Comparison of ENCODE assay signal across 8 cellular contexts in the genomic region with DNA sequence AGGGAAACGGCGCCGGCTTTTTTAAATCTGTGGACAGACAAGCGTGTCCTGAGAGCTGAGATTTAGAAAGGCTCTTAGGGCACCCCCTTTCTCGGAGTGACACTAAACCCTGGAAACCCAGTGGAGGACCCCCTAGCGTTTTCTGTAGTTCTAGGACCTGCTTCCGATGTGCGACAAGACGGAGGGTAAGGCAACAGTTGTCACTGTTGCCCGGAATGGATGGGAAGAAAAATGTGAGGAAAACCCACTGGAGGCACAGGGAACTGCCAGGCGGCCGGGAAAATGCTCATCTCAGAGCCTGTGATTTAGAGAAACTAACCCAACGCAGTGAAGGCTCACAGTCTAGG. TPM values are rescaled to one million over a fixed set of nuclear protein-coding genes. Genes with fewer than 3 reads are reported as not detected.
DNase-seq lines count a peak whose midpoint lies in the region; ATAC-seq and TF ChIP-seq lines count a peak whose summit lies in the region.

No MANE protein-coding gene starts in this region.

- H3K9me3 ChIP-seq in testis: no peaks in the 10 kb centered on the region

- WGBS in testis, 2 donors: 0 to 1% methylated on average over 13 of the region's 13 CpGs

- H3K4me1 Mint-ChIP-seq in activated T-cell treated with anti-CD3 and anti-CD28 coated beads, Interleukin-2, amount 50 U/mL, for 24 hours (ENCODE audit: low read depth): peaks cover 75% of the 10 kb centered on the region

- peak overlapping the region; percentile 73 to 94 for H3K4me3 ChIP-seq in testis

- no peaks in the 10 kb centered on the region for H3K27me3 Mint-ChIP-seq in activated T-cell treated with anti-CD3 and anti-CD28 coated beads, Interleukin-2, amount 50 U/mL, for 24 hours

- intact Hi-C loops in testis (cut with DNase I; ENCODE audit: low total_unique reads): no loop called here

- TF ChIP-seq POLR2A in testis (IDR thresholded peaks at IDR 0.05): no peak

- DNase-seq in activated T-cell treated with anti-CD3 and anti-CD28 coated beads, Interleukin-2, amount 50 U/mL, for 24 hours: no peak
- no peak for DNase-seq in activated T-cell treated with anti-CD3 and anti-CD28 coated beads, Interleukin-2, amount 50 U/mL, for 48 hours
- peak; percentile 57 for DNase-seq in NCI-H1694 treated with DMSO at 0.1 percent for 48 hours (lab: John Stamatoyannopoulos, UW)
- peak; percentile 32 for DNase-seq in amniotic epithelial cell (ENCODE audit: low read depth)
- peak; percentile 30 for DNase-seq in kidney glomerular epithelial cell (lab: John Stamatoyannopoulos, UW)
- no peak for DNase-seq in testis

- H3K4me1 ChIP-seq in testis: peaks cover 18% of the 10 kb centered on the region

- H3K9me3 Mint-ChIP-seq in activated T-cell treated with anti-CD3 and anti-CD28 coated beads, Interleukin-2, amount 50 U/mL, for 24 hours: no peaks in the 10 kb centered on the region

- peak overlapping the region; percentile 78 for H3K4me3 Mint-ChIP-seq in activated T-cell treated with anti-CD3 and anti-CD28 coated beads, Interleukin-2, amount 50 U/mL, for 24 hours

- TF ChIP-seq CTCF in testis (IDR thresholded peaks at IDR 0.05): peak in 1 of 3 experiments; percentile 31

- H3K36me3 ChIP-seq in testis (ENCODE audit: low read depth, missing control alignments): no peaks in the 10 kb centered on the region

- peak overlapping the region; percentile 94 for H3K27ac Mint-ChIP-seq in activated T-cell treated with anti-CD3 and anti-CD28 coated beads, Interleukin-2, amount 50 U/mL, for 24 hours

- peaks cover 92% of the 10 kb centered on the region for H3K36me3 Mint-ChIP-seq in activated T-cell treated with anti-CD3 and anti-CD28 coated beads, Interleukin-2, amount 50 U/mL, for 24 hours (ENCODE audit: low read depth)

- H3K27me3 ChIP-seq in testis: no peaks in the 10 kb centered on the region

- no peak for ATAC-seq in GM18858 (IDR thresholded peaks at IDR 0.05; ENCODE audit: unreplicated experiment)
- ATAC-seq in HG03108 (IDR thresholded peaks at IDR 0.05; ENCODE audit: unreplicated experiment): no peak

- peak overlapping the region; percentile 87 to 92 for H3K27ac ChIP-seq in testis

RNA-seq across cellular contexts. Expression of gene ATP5F1E, which starts 0.6 kb away (rescaled TPM):
- 10 to 100 TPM; 24.6 to 25.5 TPM for total RNA-seq in testis
- polyA plus RNA-seq in testis (ENCODE audit: insufficient read depth, low read depth, low replicate concordance): 76.0 TPM

RNA-seq across cellular contexts. Expression of gene PRELID3B, which starts 9.9 kb away (rescaled TPM):
- total RNA-seq in testis: 10 to 100 TPM; 29.1 to 35.3 TPM
- polyA plus RNA-seq in testis (ENCODE audit: insufficient read depth, low read depth, low replicate concordance): 54.3 TPM

RNA-seq across cellular contexts. Expression of gene TUBB1, which starts 13.5 kb away (rescaled TPM):
- under 1 TPM; 0.25 to 0.55 TPM for total RNA-seq in testis
- polyA plus RNA-seq in testis (ENCODE audit: insufficient read depth, low read depth, low replicate concordance): 1.3 TPM

RNA-seq across cellular contexts. Expression of gene CTSZ, which starts 25.6 kb away (rescaled TPM):
- total RNA-seq in testis: 10 to 100 TPM; 49.4 to 77.4 TPM
- 120 TPM for polyA plus RNA-seq in testis (ENCODE audit: insufficient read depth, low read depth, low replicate concordance)

RNA-seq across cellular contexts. Expression of gene NELFCD, which starts 51.6 kb away (rescaled TPM):
- total RNA-seq in testis: 100 to 1,000 TPM; 103 to 123 TPM
- 105 TPM for polyA plus RNA-seq in testis (ENCODE audit: insufficient read depth, low read depth, low replicate concordance)

Comparison
In these comparisons a context has a peak if more than half of its experiments do, and no peak if none do; other contexts are left out.
1. DNase-seq: peak in NCI-H1694 treated with DMSO at 0.1 percent for 48 hours (single experiment), amniotic epithelial cell (single experiment) and kidney glomerular epithelial cell (single experiment); none in activated T-cell treated with anti-CD3 and anti-CD28 coated beads, Interleukin-2, amount 50 U/mL, for 24 hours (single experiment), activated T-cell treated with anti-CD3 and anti-CD28 coated beads, Interleukin-2, amount 50 U/mL, for 48 hours (0 of 2) and testis (single experiment).